In genomic region chr6:38192011-38192410, GRCh38 we compare ENCODE assay signal across 18 cellular contexts.
"Had no signal": no experiment of that assay in that cellular context is flagged by ENCODE, and none has a peak within 500 bp of the region (broad histone marks: within the 10 kb centered on the region; RNA-seq: fewer than 3 reads in every experiment).

No MANE protein-coding gene starts in this region.

- H3K4me1 ChIP-seq: ascending aorta, breast epithelium, psoas muscle, transverse colon, uterus had no signal

- H3K9me3 Mint-ChIP-seq: activated CD4-positive, alpha-beta memory T cell treated with anti-CD3 and anti-CD28 coated beads, Interleukin-2, amount 10 ng/mL, durations not matched to agents 7 days and 5 days; activated naive CD4-positive, alpha-beta T cell treated with anti-CD3 and anti-CD28 coated beads, Interleukin-2, amount 50 U/mL, for 24 hours; immature natural killer cell; natural killer cell treated with Interleukin-12 subunit alpha and Interleukin-12 subunit beta and Interleukin-15 and Interleukin-18, amount 100 ng/mL, for 72 hours; stimulated activated naive CD8-positive, alpha-beta T cell treated with anti-CD3 and anti-CD28 coated beads, Interleukin-15, Interleukin-2, amounts not matched to agents 100 ng/mL and 50 ng/mL, for 24 hours had no signal

- H3K36me3 Mint-ChIP-seq: natural killer cell treated with Interleukin-12 subunit alpha and Interleukin-12 subunit beta and Interleukin-15 and Interleukin-18, amount 100 ng/mL, for 72 hours had no signal

- H3K27me3 Mint-ChIP-seq: activated CD4-positive, alpha-beta memory T cell treated with anti-CD3 and anti-CD28 coated beads, Interleukin-2, amount 10 ng/mL, durations not matched to agents 7 days and 5 days; activated naive CD4-positive, alpha-beta T cell treated with anti-CD3 and anti-CD28 coated beads, Interleukin-2, amount 50 U/mL, for 24 hours; natural killer cell treated with Interleukin-12 subunit alpha and Interleukin-12 subunit beta and Interleukin-15 and Interleukin-18, amount 100 ng/mL, for 72 hours; stimulated activated naive CD8-positive, alpha-beta T cell treated with anti-CD3 and anti-CD28 coated beads, Interleukin-15, Interleukin-2, amounts not matched to agents 100 ng/mL and 50 ng/mL, for 24 hours had no signal

- DNase-seq: activated CD4-positive, alpha-beta memory T cell treated with anti-CD3 and anti-CD28 coated beads, Interleukin-2, amount 10 ng/mL, durations not matched to agents 7 days and 5 days; activated CD4-positive, alpha-beta T cell treated with anti-CD3 and anti-CD28 coated beads for 48 hours; activated CD4-positive, CD25-positive, alpha-beta regulatory T cell; activated effector memory CD4-positive, alpha-beta T cell treated with anti-CD3 and anti-CD28 coated beads, Interleukin-2, amount 50 U/mL, for 16 hours; cerebellar nuclear complex; cortex of kidney; immature natural killer cell; mesenchymal stem cell; psoas muscle; right cardiac atrium; stimulated activated CD4-positive, alpha-beta T cell treated with anti-CD3 and anti-CD28 coated beads, Interleukin-2, amount 100 ng/mL, for 24 hours; transverse colon; uterus had no signal

- H3K36me3 ChIP-seq: ascending aorta, breast epithelium, transverse colon, uterus had no signal

- H3K4me3 ChIP-seq: ascending aorta, breast epithelium, psoas muscle, transverse colon, uterus had no signal

- H3K27ac Mint-ChIP-seq: activated CD4-positive, alpha-beta memory T cell treated with anti-CD3 and anti-CD28 coated beads, Interleukin-2, amount 10 ng/mL, durations not matched to agents 7 days and 5 days; activated naive CD4-positive, alpha-beta T cell treated with anti-CD3 and anti-CD28 coated beads, Interleukin-2, amount 50 U/mL, for 24 hours; immature natural killer cell; natural killer cell treated with Interleukin-12 subunit alpha and Interleukin-12 subunit beta and Interleukin-15 and Interleukin-18, amount 100 ng/mL, for 72 hours; stimulated activated naive CD8-positive, alpha-beta T cell treated with anti-CD3 and anti-CD28 coated beads, Interleukin-15, Interleukin-2, amounts not matched to agents 100 ng/mL and 50 ng/mL, for 24 hours had no signal

- H3K27me3 ChIP-seq: ascending aorta, breast epithelium, transverse colon, uterus had no signal

- ATAC-seq: psoas muscle, right cardiac atrium had no signal

- H3K9me3 ChIP-seq: ascending aorta, breast epithelium, psoas muscle, transverse colon, uterus had no signal

- H3K4me3 Mint-ChIP-seq: activated CD4-positive, alpha-beta memory T cell treated with anti-CD3 and anti-CD28 coated beads, Interleukin-2, amount 10 ng/mL, durations not matched to agents 7 days and 5 days; activated naive CD4-positive, alpha-beta T cell treated with anti-CD3 and anti-CD28 coated beads, Interleukin-2, amount 50 U/mL, for 24 hours; immature natural killer cell; natural killer cell treated with Interleukin-12 subunit alpha and Interleukin-12 subunit beta and Interleukin-15 and Interleukin-18, amount 100 ng/mL, for 72 hours; stimulated activated naive CD8-positive, alpha-beta T cell treated with anti-CD3 and anti-CD28 coated beads, Interleukin-15, Interleukin-2, amounts not matched to agents 100 ng/mL and 50 ng/mL, for 24 hours had no signal

- H3K4me1 Mint-ChIP-seq: activated CD4-positive, alpha-beta memory T cell treated with anti-CD3 and anti-CD28 coated beads, Interleukin-2, amount 10 ng/mL, durations not matched to agents 7 days and 5 days; activated naive CD4-positive, alpha-beta T cell treated with anti-CD3 and anti-CD28 coated beads, Interleukin-2, amount 50 U/mL, for 24 hours had no signal

- H3K27ac ChIP-seq: ascending aorta, breast epithelium, psoas muscle, transverse colon, uterus had no signal
